Comparison of ENCODE assay signal across 1 cellular context in the genomic region with DNA sequence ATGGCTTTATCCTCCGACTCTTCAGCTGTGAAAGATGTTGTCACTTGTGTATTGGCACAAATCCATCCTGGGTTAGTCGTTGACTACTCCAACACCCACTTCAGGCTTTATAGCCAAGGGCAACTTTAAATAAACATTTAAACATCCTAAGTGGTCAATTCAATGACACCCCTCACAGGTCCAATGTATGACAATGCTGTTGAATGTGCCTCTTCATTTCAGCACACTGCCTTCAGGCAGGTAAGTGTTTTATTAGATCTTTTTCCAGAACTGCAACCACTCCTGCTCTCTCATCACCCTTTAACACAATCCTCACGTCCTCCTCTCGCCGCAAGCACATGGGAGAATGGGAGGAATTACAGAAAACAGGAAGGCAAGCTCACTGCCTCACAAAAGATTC.
TF ChIP-seq lines count a peak whose summit lies in the region.

No MANE protein-coding gene starts in this region.

TF ChIP-seq in endothelial cell of umbilical vein, 7 proteins besides CTCF, POLR2A, EP300 and RAD21 (continued from another document):
- TF ChIP-seq MYC (IDR thresholded peaks at IDR 0.05; ENCODE audit: low read depth, low read length): no peak
- no peak for TF ChIP-seq GATA2 (IDR thresholded peaks at IDR 0.05; ENCODE audit: insufficient read depth, insufficient read length, low read depth, low read length)
- TF ChIP-seq EZH2 (IDR thresholded peaks at IDR 0.05; ENCODE audit: borderline replicate concordance, low read depth, low read length, severe bottlenecking): no peak
- no peak for TF ChIP-seq JUN (IDR thresholded peaks at IDR 0.05; ENCODE audit: borderline replicate concordance, insufficient read depth, insufficient read length, low read depth)
- TF ChIP-seq FOS (IDR thresholded peaks at IDR 0.05; ENCODE audit: borderline replicate concordance, insufficient read depth, low read length): no peak
- TF ChIP-seq, protein P1, sequence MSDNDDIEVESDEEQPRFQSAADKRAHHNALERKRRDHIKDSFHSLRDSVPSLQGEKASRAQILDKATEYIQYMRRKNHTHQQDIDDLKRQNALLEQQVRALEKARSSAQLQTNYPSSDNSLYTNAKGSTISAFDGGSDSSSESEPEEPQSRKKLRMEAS (IDR thresholded peaks at IDR 0.05; ENCODE audit: insufficient read depth, insufficient read length): no peak
